ENCODE assay signal across 21 cellular contexts in genomic region chr1:20921285-20921684, GRCh38.
A peak's percentile ranks its signal among the peaks of the same experiment; 100 is the strongest.
DNase-seq lines count a peak whose midpoint lies in the region; TF ChIP-seq lines count a peak whose summit lies in the region.
"Had no signal": no experiment of that assay in that cellular context is flagged by ENCODE, and none has a peak within 500 bp of the region (broad histone marks: within the 10 kb centered on the region; RNA-seq: fewer than 3 reads in every experiment).

No MANE protein-coding gene starts in this region.

- H3K4me3 ChIP-seq in choroid plexus epithelial cell (ENCODE audit: low read depth, low read length) (no peak overlapping the region), skeletal muscle tissue (ENCODE audit: low read length in 3 of 3) (no peak overlapping the region), BE2C (ENCODE audit: low read depth, low read length) (no peak overlapping the region), GM23248 (no peak overlapping the region)
- H3K4me3 ChIP-seq: GM12878, Peyer's patch had no signal

- H3K27me3 ChIP-seq in skeletal muscle tissue (ENCODE audit: control insufficient read depth in 3 of 3, insufficient read depth in 3 of 3, low read length in 3 of 3) (no peaks in the 10 kb centered on the region), BE2C (no peaks in the 10 kb centered on the region), GM23248 (replicated peaks; ENCODE audit: insufficient read depth) (no peaks in the 10 kb centered on the region)
- H3K27me3 ChIP-seq: Peyer's patch had no signal

- DNase-seq in DMS 273 (lab: John Stamatoyannopoulos, UW; ENCODE audit: unreplicated experiment) (peak; percentile 23), DMS 273 treated with DMSO at 0.1 percent for 48 hours (lab: John Stamatoyannopoulos, UW) (no peak), choroid plexus epithelial cell (ENCODE audit: low read depth) (peak; percentile 50), glomerular visceral epithelial cell (ENCODE audit: extremely low spot score) (peak; percentile 4), BE2C (no peak), nucleus accumbens (lab: John Stamatoyannopoulos, UW) (no peak), GM23248 (no peak)
- DNase-seq: ACHN, AML-193, Karpas-422, NCI-H1694, NCI-H2081, NCI-H2171, NCI-H345, NCI-H524, NCI-H774, Peyer's patch had no signal

- WGBS in GM23248 (ENCODE audit: low coverage in 1 of 2, low lambda C conversion rate in 2 of 2, missing lambda C conversion rate in 2 of 2), 2 experiments = 95 to 97% methylated on average over 3 of the region's 3 CpGs

- peaks cover 3 to 4% (median 4%) of the 10 kb centered on the region in 3 donors for H3K4me1 ChIP-seq in skeletal muscle tissue (ENCODE audit: control insufficient read depth in 3 of 3, insufficient read depth in 3 of 3, low read length in 3 of 3)
- H3K4me1 ChIP-seq in BE2C = no peaks in the 10 kb centered on the region
- no peaks in the 10 kb centered on the region for H3K4me1 ChIP-seq in GM23248 (ENCODE audit: insufficient read depth)
- H3K4me1 ChIP-seq: Peyer's patch had no signal

- no peaks in the 10 kb centered on the region for H3K36me3 ChIP-seq in skeletal muscle tissue (ENCODE audit: control insufficient read depth in 3 of 3, insufficient read depth in 3 of 3, low read length in 3 of 3)
- H3K36me3 ChIP-seq in BE2C = no peaks in the 10 kb centered on the region
- H3K36me3 ChIP-seq in GM23248 (ENCODE audit: low read depth) = no peaks in the 10 kb centered on the region
- H3K36me3 ChIP-seq: Peyer's patch had no signal

- H4K20me1 ChIP-seq in GM23248 (ENCODE audit: insufficient read depth) = no peaks in the 10 kb centered on the region

- 0 out of 2 replicates have a peak, but pooled peaks cover 11% of the 10 kb centered on the region for H3K79me2 ChIP-seq in GM23248 (ENCODE audit: insufficient read depth)

- H3F3A ChIP-seq in GM23248 (ENCODE audit: insufficient read depth) = no peaks in the 10 kb centered on the region; the same call in 1 of the 2 replicates

- H3K9me3 ChIP-seq in skeletal muscle tissue (ENCODE audit: control insufficient read depth in 3 of 3, low read length in 3 of 3) = no peaks in the 10 kb centered on the region
- H3K9me3 ChIP-seq in BE2C = no peaks in the 10 kb centered on the region
- H3K9me3 ChIP-seq in GM23248 (ENCODE audit: low read depth) = no peaks in the 10 kb centered on the region
- H3K9me3 ChIP-seq: Peyer's patch had no signal

- no peak overlapping the region for H2AFZ ChIP-seq in GM23248

- no peaks in the 10 kb centered on the region for H3K9me2 ChIP-seq in GM23248 (ENCODE audit: insufficient read depth)

- peak overlapping the region; percentile 67 for H3K27ac ChIP-seq in skeletal muscle tissue (ENCODE audit: low read depth, low read length)
- no peak overlapping the region for H3K27ac ChIP-seq in GM23248
- H3K27ac ChIP-seq: 22Rv1, C4-2B, Peyer's patch had no signal

- in situ Hi-C loops in GM23248 (cut with MboI) = no loop called here

- TF ChIP-seq CTCF in choroid plexus epithelial cell (conservative IDR thresholded peaks at IDR 0.05; ENCODE audit: low read depth, low read length) (no peak), BE2C (IDR thresholded peaks at IDR 0.05; ENCODE audit: low read depth, low read length) (no peak)

- no peak overlapping the region for H3K4me2 ChIP-seq in GM23248 (ENCODE audit: unreplicated experiment)

- H3K9ac ChIP-seq in skeletal muscle tissue (ENCODE audit: low read depth in 1 of 3, low read length in 3 of 3) (no peak overlapping the region), GM23248 (no peak overlapping the region)

Comparison
In these comparisons a context has a peak if more than half of its experiments do, and no peak if none do; other contexts are left out.
1. DNase-seq: peak in DMS 273 (single experiment), choroid plexus epithelial cell (single experiment) and glomerular visceral epithelial cell (single experiment); none in DMS 273 treated with DMSO at 0.1 percent for 48 hours (single experiment), BE2C (single experiment), nucleus accumbens (0 of 56) and GM23248 (single experiment).